In the genomic region with DNA sequence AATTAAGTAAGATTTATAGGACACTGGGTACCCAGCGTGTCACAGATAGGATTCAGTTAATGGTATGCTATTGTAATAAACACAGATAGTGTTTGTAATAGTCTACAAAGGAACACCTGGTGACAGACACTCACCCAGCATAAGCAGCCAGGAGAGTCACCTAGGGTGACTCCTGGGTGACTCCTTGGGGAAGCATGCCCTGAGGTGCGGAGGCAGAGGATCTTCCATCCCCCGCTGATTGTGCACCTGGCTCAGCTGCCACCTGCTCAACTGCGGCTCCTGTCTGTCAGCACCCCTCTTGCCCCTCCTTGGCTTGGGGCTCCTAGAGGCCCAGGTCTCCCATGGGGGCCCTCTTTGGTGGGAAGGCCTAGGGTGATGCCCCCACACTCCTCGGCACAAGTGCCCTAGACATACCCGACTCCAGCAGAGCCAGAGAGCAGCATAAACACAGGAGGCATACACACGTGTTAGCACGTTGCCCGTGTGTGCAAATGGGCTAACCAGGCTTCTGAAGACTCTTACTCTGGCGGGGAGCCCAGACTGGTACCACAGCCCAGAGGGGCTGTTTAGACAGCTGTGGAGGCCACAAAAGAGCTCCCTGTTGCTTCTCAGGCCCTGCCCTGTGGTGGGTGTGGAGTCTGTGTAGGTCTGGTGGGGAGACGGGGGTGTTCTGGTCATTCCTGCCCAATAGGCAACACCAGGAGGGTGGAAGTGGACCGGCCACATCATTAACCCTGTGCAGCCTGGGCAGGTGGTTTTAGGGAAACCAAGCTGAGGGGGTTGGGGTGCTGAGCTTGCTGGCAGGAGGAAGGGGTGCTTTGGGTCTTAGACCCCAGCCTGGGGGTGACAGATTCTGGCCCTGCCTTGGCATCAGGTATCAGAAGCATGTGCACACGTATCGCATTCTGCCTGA, we compare ENCODE assay signal across 12 cellular contexts. TPM values are rescaled to one million over a fixed set of nuclear protein-coding genes. Genes with fewer than 3 reads are reported as not detected.
DNase-seq lines count a peak whose midpoint lies in the region; ATAC-seq and TF ChIP-seq lines count a peak whose summit lies in the region.
"Had no signal": no experiment of that assay in that cellular context is flagged by ENCODE, and none has a peak within 500 bp of the region (broad histone marks: within the 10 kb centered on the region; RNA-seq: fewer than 3 reads in every experiment).

No MANE protein-coding gene starts in this region.

- H3K27ac Mint-ChIP-seq in brain (peak overlapping the region; percentile 45 to 80 (median 70)), osteocyte (ENCODE audit: unreplicated experiment) (peak overlapping the region; percentile 28)
- H3K27ac Mint-ChIP-seq in activated naive CD8-positive, alpha-beta T cell treated with anti-CD3 and anti-CD28 coated beads, Interleukin-2, amount 50 U/mL, for 24 hours, result no peak overlapping the region
- H3K27ac Mint-ChIP-seq: activated naive CD8-positive, alpha-beta T cell; HFFc6 had no signal

- TF ChIP-seq CTCF in brain (conservative IDR thresholded peaks at IDR 0.05) (no peak), osteocyte (IDR thresholded peaks at IDR 0.05) (no peak)

- ATAC-seq in HG03354 (IDR thresholded peaks at IDR 0.05; ENCODE audit: poor library complexity, severe bottlenecking, unreplicated experiment), result no peak
- no peak for ATAC-seq in GM18505 (IDR thresholded peaks at IDR 0.05; ENCODE audit: unreplicated experiment)
- no peak for ATAC-seq in activated naive CD8-positive, alpha-beta T cell treated with anti-CD3 and anti-CD28 coated beads, Interleukin-2, amount 50 U/mL, for 24 hours

- peaks cover 22% of the 10 kb centered on the region for H3K36me3 Mint-ChIP-seq in brain
- H3K36me3 Mint-ChIP-seq in osteocyte (ENCODE audit: unreplicated experiment), result peaks cover 26% of the 10 kb centered on the region
- peaks cover 6% of the 10 kb centered on the region for H3K36me3 Mint-ChIP-seq in activated naive CD8-positive, alpha-beta T cell treated with anti-CD3 and anti-CD28 coated beads, Interleukin-2, amount 50 U/mL, for 24 hours (ENCODE audit: low read depth)
- H3K36me3 Mint-ChIP-seq: activated naive CD8-positive, alpha-beta T cell had no signal

- H3K4me3 Mint-ChIP-seq in brain (peak overlapping the region in 2 of 5 experiments; percentile 92 to 97), osteocyte (ENCODE audit: unreplicated experiment) (peak overlapping the region; percentile 22)
- no peak overlapping the region for H3K4me3 Mint-ChIP-seq in activated naive CD8-positive, alpha-beta T cell treated with anti-CD3 and anti-CD28 coated beads, Interleukin-2, amount 50 U/mL, for 24 hours
- H3K4me3 Mint-ChIP-seq: activated naive CD8-positive, alpha-beta T cell had no signal

- H3K9me3 Mint-ChIP-seq in brain, result no peaks in the 10 kb centered on the region
- no peaks in the 10 kb centered on the region for H3K9me3 Mint-ChIP-seq in osteocyte (ENCODE audit: unreplicated experiment)
- H3K9me3 Mint-ChIP-seq in activated naive CD8-positive, alpha-beta T cell treated with anti-CD3 and anti-CD28 coated beads, Interleukin-2, amount 50 U/mL, for 24 hours, result no peaks in the 10 kb centered on the region
- H3K9me3 Mint-ChIP-seq: HFFc6 had no signal

- peak; percentile 89 for DNase-seq in DMS53 treated with DMSO at 0.1 percent for 48 hours (lab: John Stamatoyannopoulos, UW; ENCODE audit: unreplicated experiment)
- DNase-seq in NCI-H1436 treated with DMSO at 0.1 percent for 48 hours (lab: John Stamatoyannopoulos, UW), result peak; percentile 74
- peak; percentile 92 for DNase-seq in osteocyte (ENCODE audit: extremely low spot score, unreplicated experiment)
- no peak for DNase-seq in RKO (ENCODE audit: low spot score)
- DNase-seq in activated naive CD8-positive, alpha-beta T cell treated with anti-CD3 and anti-CD28 coated beads, Interleukin-2, amount 50 U/mL, for 24 hours, result no peak
- DNase-seq: HFFc6, T1000 had no signal

- peaks cover 35% of the 10 kb centered on the region for H3K4me1 Mint-ChIP-seq in brain
- H3K4me1 Mint-ChIP-seq in osteocyte (ENCODE audit: unreplicated experiment), result peaks cover 44% of the 10 kb centered on the region
- H3K4me1 Mint-ChIP-seq in activated naive CD8-positive, alpha-beta T cell treated with anti-CD3 and anti-CD28 coated beads, Interleukin-2, amount 50 U/mL, for 24 hours, result peaks cover 17% of the 10 kb centered on the region

- no peak for TF ChIP-seq POLR2A in GM18505 (IDR thresholded peaks at IDR 0.05; ENCODE audit: borderline replicate concordance, extremely low read depth, insufficient read depth, insufficient read length)

- H3K27me3 Mint-ChIP-seq in brain (peaks cover 15% of the 10 kb centered on the region), osteocyte (ENCODE audit: unreplicated experiment) (no peaks in the 10 kb centered on the region)
- H3K27me3 Mint-ChIP-seq in activated naive CD8-positive, alpha-beta T cell treated with anti-CD3 and anti-CD28 coated beads, Interleukin-2, amount 50 U/mL, for 24 hours, result no peaks in the 10 kb centered on the region
- H3K27me3 Mint-ChIP-seq: activated naive CD8-positive, alpha-beta T cell had no signal

RNA-seq across cellular contexts. Expression of a gene that starts 3.0 kb away (rescaled TPM):
- 275 TPM for polyA plus RNA-seq in brain (ENCODE audit: insufficient read depth, low read depth, low replicate concordance)
- total RNA-seq in osteocyte, result 259 and 289 TPM in 2 replicates

RNA-seq across cellular contexts. Expression of a gene that starts 11.0 kb away (rescaled TPM):
- polyA plus RNA-seq in brain (ENCODE audit: insufficient read depth, low read depth, low replicate concordance), result 13.7 TPM
- total RNA-seq in osteocyte, result not detected in 2 replicates
- total RNA-seq: HFFc6 had no signal

RNA-seq across cellular contexts. Expression of a gene that starts 16.4 kb away (rescaled TPM):
- 9.1 TPM for polyA plus RNA-seq in brain (ENCODE audit: insufficient read depth, low read depth, low replicate concordance)
- not detected in 2 replicates for total RNA-seq in osteocyte
- total RNA-seq: frontal cortex, HFFc6 had no signal

RNA-seq across cellular contexts. Expression of a gene that starts 35.6 kb away (rescaled TPM):
- 18.6 TPM for polyA plus RNA-seq in brain (ENCODE audit: insufficient read depth, low read depth, low replicate concordance)
- not detected in 2 replicates for total RNA-seq in osteocyte
- total RNA-seq: frontal cortex had no signal

Comparison
In these comparisons a context has a peak if more than half of its experiments do, and no peak if none do; other contexts are left out.
1. DNase-seq: peak in DMS53 treated with DMSO at 0.1 percent for 48 hours (single experiment), NCI-H1436 treated with DMSO at 0.1 percent for 48 hours (single experiment) and osteocyte (single experiment); none in RKO (single experiment) and activated naive CD8-positive, alpha-beta T cell treated with anti-CD3 and anti-CD28 coated beads, Interleukin-2, amount 50 U/mL, for 24 hours (single experiment).